ENCODE assay signal across 1 cellular context in the genomic region with DNA sequence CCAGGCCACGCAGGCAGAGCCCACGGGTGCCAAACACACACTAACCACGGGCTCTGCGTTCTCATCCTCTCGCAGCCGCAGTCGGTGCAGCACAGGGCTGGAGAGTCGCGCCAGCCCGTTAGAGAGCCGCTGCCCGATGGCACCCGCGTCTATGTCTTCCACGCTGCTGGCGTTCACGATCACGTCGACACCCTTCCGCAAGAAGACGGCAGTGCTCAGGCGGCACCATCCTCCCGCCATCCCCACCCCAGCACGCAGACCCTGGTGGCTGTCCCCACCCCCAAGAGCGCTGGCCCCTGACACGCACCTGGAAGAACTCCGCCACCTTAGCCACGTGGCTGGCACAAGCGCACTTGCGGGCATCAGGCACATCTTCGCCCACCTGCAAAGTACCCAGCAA.
A peak's percentile ranks its signal among the peaks of the same experiment; 100 is the strongest.
TF ChIP-seq lines count a peak whose summit lies in the region.

No MANE protein-coding gene starts in this region.

TF ChIP-seq in H1, 55 proteins besides CTCF, POLR2A, EP300 and RAD21:
- TF ChIP-seq POLR2AphosphoS5 (IDR thresholded peaks at IDR 0.05; ENCODE audit: low read depth, low read length) (peak; percentile 33; the same call in 1 of the 2 replicates), TBP (IDR thresholded peaks at IDR 0.05; ENCODE audit: low read depth, low read length) (no peak)
